Comparison of ENCODE assay signal across 10 cellular contexts in genomic region chr2:28662468-28663095, GRCh38.
A peak's percentile ranks its signal among the peaks of the same experiment; 100 is the strongest.
DNase-seq lines count a peak whose midpoint lies in the region; ATAC-seq and TF ChIP-seq lines count a peak whose summit lies in the region.
"Had no signal": no experiment of that assay in that cellular context is flagged by ENCODE, and none has a peak within 500 bp of the region (broad histone marks: within the 10 kb centered on the region; RNA-seq: fewer than 3 reads in every experiment).

No MANE protein-coding gene starts in this region.

- DNase-seq in MG63 (peak; percentile 61), lower lobe of right lung (no peak), tibial artery (peak; percentile 82 to 91), NCI-H187 treated with DMSO at 0.1 percent for 48 hours (lab: John Stamatoyannopoulos, UW) (no peak), SIG-M5 (lab: John Stamatoyannopoulos, UW) (no peak)
- DNase-seq in activated CD4-positive, alpha-beta T cell treated with anti-CD3 and anti-CD28 coated beads for 4 hours = no peak
- DNase-seq in activated T-helper 2 cell treated with anti-CD3 and anti-CD28 coated beads, Interferon-gamma antibody, Interleukin-2, Interleukin-4, amounts not matched to agents 10 μg/mL and 5 μg/mL and 100 μg/mL, durations not matched to agents 14 hours and 24 hours and 36 hours (ENCODE audit: low spot score) = no peak
- DNase-seq: activated CD4-positive, CD25-positive, alpha-beta regulatory T cell treated with anti-CD3 and anti-CD28 coated beads, Interleukin-2, amount 50 U/mL, for 72 hours; posterior cingulate gyrus had no signal

- no peaks in the 10 kb centered on the region for H3K36me3 ChIP-seq in MG63
- H3K36me3 ChIP-seq in duodenal mucosa (ENCODE audit: control insufficient read depth in 1 of 2, insufficient read depth in 2 of 2, low read length in 2 of 2) = no peaks in the 10 kb centered on the region
- H3K36me3 ChIP-seq in lower lobe of right lung = no peaks in the 10 kb centered on the region
- no peaks in the 10 kb centered on the region for H3K36me3 ChIP-seq in tibial artery

- no peak overlapping the region for H3K4me3 ChIP-seq in MG63
- H3K4me3 ChIP-seq in duodenal mucosa (ENCODE audit: low read depth in 1 of 2, low read length in 2 of 2) = no peak overlapping the region
- no peak overlapping the region for H3K4me3 ChIP-seq in lower lobe of right lung
- H3K4me3 ChIP-seq in tibial artery = peak overlapping the region; percentile 30 to 33

- H3K27me3 ChIP-seq in MG63 (no peaks in the 10 kb centered on the region), duodenal mucosa (ENCODE audit: control insufficient read depth in 1 of 2, insufficient read depth in 2 of 2, low read length in 2 of 2) (no peaks in the 10 kb centered on the region), lower lobe of right lung (ENCODE audit: low read depth) (no peaks in the 10 kb centered on the region), tibial artery (no peaks in the 10 kb centered on the region)

- no peak for TF ChIP-seq CTCF in lower lobe of right lung (IDR thresholded peaks at IDR 0.05)
- TF ChIP-seq CTCF in tibial artery (IDR thresholded peaks at IDR 0.05) = no peak

- peaks cover 55 to 56% of the 10 kb centered on the region in 2 donors for H3K4me1 ChIP-seq in duodenal mucosa (ENCODE audit: control insufficient read depth in 1 of 2, insufficient read depth in 2 of 2, low read length in 2 of 2)
- H3K4me1 ChIP-seq in lower lobe of right lung = peaks cover 38% of the 10 kb centered on the region
- H3K4me1 ChIP-seq in tibial artery = peaks cover 0 to 91% (median 57%) of the 10 kb centered on the region in 4 donors

- intact Hi-C loops in lower lobe of right lung (cut with DNase I) = no loop called here
- intact Hi-C loops in tibial artery (cut with DNase I; ENCODE audit: low total_unique reads) = no loop called here
- intact Hi-C loops in activated T-helper 2 cell treated with anti-CD3 and anti-CD28 coated beads, Interferon-gamma antibody, Interleukin-2, Interleukin-4, amounts not matched to agents 10 μg/mL and 5 μg/mL and 100 μg/mL, durations not matched to agents 14 hours and 24 hours and 36 hours (cut with micrococcal nuclease) = no loop called here

- no peaks in the 10 kb centered on the region for H3K9me3 ChIP-seq in MG63
- H3K9me3 ChIP-seq in duodenal mucosa (ENCODE audit: control insufficient read depth in 1 of 2, low read length in 2 of 2) = no peaks in the 10 kb centered on the region
- no peaks in the 10 kb centered on the region for H3K9me3 ChIP-seq in lower lobe of right lung
- H3K9me3 ChIP-seq in tibial artery = no peaks in the 10 kb centered on the region

- H3K4me1 Mint-ChIP-seq in activated T-helper 2 cell treated with anti-CD3 and anti-CD28 coated beads, Interferon-gamma antibody, Interleukin-2, Interleukin-4, amounts not matched to agents 10 μg/mL and 5 μg/mL and 100 μg/mL, durations not matched to agents 14 hours and 24 hours and 36 hours (ENCODE audit: low read depth) = peaks cover under 1% of the 10 kb centered on the region

- no peaks in the 10 kb centered on the region for H3K36me3 Mint-ChIP-seq in activated T-helper 2 cell treated with anti-CD3 and anti-CD28 coated beads, Interferon-gamma antibody, Interleukin-2, Interleukin-4, amounts not matched to agents 10 μg/mL and 5 μg/mL and 100 μg/mL, durations not matched to agents 14 hours and 24 hours and 36 hours (ENCODE audit: low read depth)

- no peak overlapping the region for H3K4me3 Mint-ChIP-seq in activated T-helper 2 cell treated with anti-CD3 and anti-CD28 coated beads, Interferon-gamma antibody, Interleukin-2, Interleukin-4, amounts not matched to agents 10 μg/mL and 5 μg/mL and 100 μg/mL, durations not matched to agents 14 hours and 24 hours and 36 hours (ENCODE audit: low read depth)

- no peak overlapping the region for H3K27ac Mint-ChIP-seq in activated T-helper 2 cell treated with anti-CD3 and anti-CD28 coated beads, Interferon-gamma antibody, Interleukin-2, Interleukin-4, amounts not matched to agents 10 μg/mL and 5 μg/mL and 100 μg/mL, durations not matched to agents 14 hours and 24 hours and 36 hours

- no peak overlapping the region for H3K9ac ChIP-seq in duodenal mucosa (ENCODE audit: low read depth in 1 of 2, low read length in 2 of 2)

- ATAC-seq in lower lobe of right lung = peak; percentile 38 to 49

- H3K27me3 Mint-ChIP-seq in activated T-helper 2 cell treated with anti-CD3 and anti-CD28 coated beads, Interferon-gamma antibody, Interleukin-2, Interleukin-4, amounts not matched to agents 10 μg/mL and 5 μg/mL and 100 μg/mL, durations not matched to agents 14 hours and 24 hours and 36 hours (ENCODE audit: low read depth) = no peaks in the 10 kb centered on the region

- no peaks in the 10 kb centered on the region for H3K9me3 Mint-ChIP-seq in activated T-helper 2 cell treated with anti-CD3 and anti-CD28 coated beads, Interferon-gamma antibody, Interleukin-2, Interleukin-4, amounts not matched to agents 10 μg/mL and 5 μg/mL and 100 μg/mL, durations not matched to agents 14 hours and 24 hours and 36 hours

- H3K27ac ChIP-seq in duodenal mucosa (ENCODE audit: low read depth, low read length) = peak overlapping the region; percentile 11
- peak overlapping the region; percentile 75 for H3K27ac ChIP-seq in lower lobe of right lung
- H3K27ac ChIP-seq in tibial artery = peak overlapping the region; percentile 80 to 84

Comparison
In these comparisons a context has a peak if more than half of its experiments do, and no peak if none do; other contexts are left out.
1. DNase-seq: peak in MG63 (single experiment) and tibial artery (2 of 2); none in lower lobe of right lung (single experiment), activated CD4-positive, alpha-beta T cell treated with anti-CD3 and anti-CD28 coated beads for 4 hours (0 of 2), activated T-helper 2 cell treated with anti-CD3 and anti-CD28 coated beads, Interferon-gamma antibody, Interleukin-2, Interleukin-4, amounts not matched to agents 10 μg/mL and 5 μg/mL and 100 μg/mL, durations not matched to agents 14 hours and 24 hours and 36 hours (single experiment), NCI-H187 treated with DMSO at 0.1 percent for 48 hours (single experiment) and SIG-M5 (single experiment).
2. H3K4me3 ChIP-seq: peak in tibial artery (2 of 2); none in MG63 (single experiment), duodenal mucosa (0 of 2) and lower lobe of right lung (single experiment).
3. H3K27ac ChIP-seq: peak in every context shown above with its lines; median percentile 82 in tibial artery; 75 in lower lobe of right lung; 11 in duodenal mucosa.